11 cellular contexts compared by ENCODE assay signal in the genomic region with DNA sequence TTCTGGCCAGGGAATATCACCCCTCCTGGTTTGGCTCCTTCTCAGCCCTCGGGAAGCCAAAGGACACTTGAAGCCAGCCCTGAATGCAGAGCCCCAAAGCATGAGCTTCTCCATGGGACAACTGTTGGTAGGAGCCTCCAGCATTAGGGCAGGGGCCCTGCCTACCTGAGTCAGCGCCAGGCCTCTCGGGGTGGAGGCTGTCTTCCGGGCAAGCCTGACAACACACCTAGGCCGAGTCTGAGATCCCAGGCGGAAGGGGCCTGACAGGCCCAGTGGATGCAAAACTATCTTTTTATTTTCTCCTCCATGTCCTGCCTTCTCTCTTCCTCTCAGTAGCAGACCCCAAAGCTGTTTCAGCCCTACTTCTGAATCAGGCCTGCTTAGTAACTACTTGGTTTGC. TPM values are rescaled to one million over a fixed set of nuclear protein-coding genes. Genes with fewer than 3 reads are reported as not detected.
DNase-seq lines count a peak whose midpoint lies in the region; ATAC-seq and TF ChIP-seq lines count a peak whose summit lies in the region.
"Had no signal": no experiment of that assay in that cellular context is flagged by ENCODE, and none has a peak within 500 bp of the region (broad histone marks: within the 10 kb centered on the region; RNA-seq: fewer than 3 reads in every experiment).

No MANE protein-coding gene starts in this region.

- POLR2A ChIA-PET in CD4-positive, alpha-beta T cell (lab: Charles Lee): interaction anchor here (0.9 to 3.0 kb wide), 5 partner anchors 16 to 51 kb away, joined by 3 to 21 read pairs (median 5); partner anchors contain the start of genes MARK2 and RCOR2
- POLR2A ChIA-PET in RWPE1 (lab: Yijun Ruan, JAX; ENCODE audit: low non-redundant PET): no interaction called here

- peaks cover 88% of the 10 kb centered on the region for H4K20me1 ChIP-seq in neural progenitor cell (ENCODE audit: low read depth)

- no peak overlapping the region for H2AFZ ChIP-seq in neural progenitor cell (replicated peaks)

- H3K79me2 ChIP-seq in neural progenitor cell (ENCODE audit: low read depth): peaks cover 98% of the 10 kb centered on the region

- 95% methylated on average over 6 of the region's 6 CpGs for WGBS in esophagus muscularis mucosa

- no peak for ATAC-seq in CD4-positive, alpha-beta T cell (ENCODE audit: poor library complexity)
- ATAC-seq in gastrocnemius medialis: no peak

- peak overlapping the region; percentile 96 for H3K4me3 Mint-ChIP-seq in CD4-positive, alpha-beta T cell
- no peak overlapping the region for H3K4me3 Mint-ChIP-seq in neural progenitor cell

- in situ Hi-C loops in gastrocnemius medialis (cut with MboI; ENCODE audit: low sequenced_read_pairs in 4 of 4): no loop called here

- no peaks in the 10 kb centered on the region for H3K9me3 Mint-ChIP-seq in CD4-positive, alpha-beta T cell
- H3K9me3 Mint-ChIP-seq in neural progenitor cell: no peaks in the 10 kb centered on the region

- H3K9me3 ChIP-seq in CD4-positive, alpha-beta T cell (ENCODE audit: control insufficient read depth, low read length): no peaks in the 10 kb centered on the region
- no peaks in the 10 kb centered on the region for H3K9me3 ChIP-seq in neural progenitor cell (ENCODE audit: low read depth)
- H3K9me3 ChIP-seq in esophagus muscularis mucosa: no peaks in the 10 kb centered on the region
- no peaks in the 10 kb centered on the region for H3K9me3 ChIP-seq in gastrocnemius medialis

- peaks cover 3% of the 10 kb centered on the region for H3F3A ChIP-seq in neural progenitor cell (ENCODE audit: low read depth)

- H3K27ac Mint-ChIP-seq in CD4-positive, alpha-beta T cell: peak overlapping the region; percentile 78
- peak overlapping the region; percentile 88 for H3K27ac Mint-ChIP-seq in neural progenitor cell

- peaks cover 37% of the 10 kb centered on the region for H3K36me3 Mint-ChIP-seq in CD4-positive, alpha-beta T cell (ENCODE audit: low read depth)
- H3K36me3 Mint-ChIP-seq in neural progenitor cell: peaks cover 13% of the 10 kb centered on the region

- CTCF ChIA-PET in CD4-positive, alpha-beta T cell (lab: Charles Lee): interaction anchor here (1.7 kb wide), 1 partner anchor 56 kb away, joined by 4 read pairs; no protein-coding TSS in a partner anchor
- CTCF ChIA-PET in RWPE1 (lab: Yijun Ruan, JAX): interaction anchor here (0.5 to 1.1 kb wide), 4 partner anchors 9 to 40 kb away, joined by 3 to 4 read pairs (median 3); no protein-coding TSS in a partner anchor

- TF ChIP-seq EP300 in esophagus muscularis mucosa (IDR thresholded peaks at IDR 0.05): no peak

- no peak for DNase-seq in CD4-positive, alpha-beta T cell
- DNase-seq in RWPE1 (ENCODE audit: low spot score): peak; percentile 79
- peak; percentile 89 for DNase-seq in epithelial cell of esophagus (ENCODE audit: low read depth)
- no peak for DNase-seq in neural progenitor cell (ENCODE audit: low spot score)
- no peak for DNase-seq in esophagus muscularis mucosa (ENCODE audit: extremely low spot score)
- no peak for DNase-seq in AG08395 (ENCODE audit: low spot score)
- DNase-seq in gastrocnemius medialis: no peak
- DNase-seq in HK-2 (ENCODE audit: unreplicated experiment): no peak
- DNase-seq: activated CD4-positive, CD25-positive, alpha-beta regulatory T cell; DMS 273 treated with DMSO at 0.1 percent for 48 hours; KBM-7 had no signal

- H3K36me3 ChIP-seq in neural progenitor cell (no peaks in the 10 kb centered on the region), esophagus muscularis mucosa (peaks cover 0 to 9% (median 0%) of the 10 kb centered on the region in 4 donors), gastrocnemius medialis (no peaks in the 10 kb centered on the region)

- H3K4me1 Mint-ChIP-seq in CD4-positive, alpha-beta T cell (ENCODE audit: low read depth): peaks cover 77% of the 10 kb centered on the region
- peaks cover 24% of the 10 kb centered on the region for H3K4me1 Mint-ChIP-seq in neural progenitor cell

- no peak for TF ChIP-seq CTCF in CD4-positive, alpha-beta T cell (IDR thresholded peaks at IDR 0.05)
- TF ChIP-seq CTCF in RWPE1 (conservative IDR thresholded peaks at IDR 0.05; ENCODE audit: low read depth) (no peak), epithelial cell of esophagus (IDR thresholded peaks at IDR 0.05; ENCODE audit: insufficient read depth, low read depth, low read length, missing control alignments) (no peak), neural progenitor cell (IDR thresholded peaks at IDR 0.05) (no peak), esophagus muscularis mucosa (IDR thresholded peaks at IDR 0.05) (no peak), gastrocnemius medialis (IDR thresholded peaks at IDR 0.05 in 4 of 5, conservative IDR thresholded peaks at IDR 0.05 in 1 of 5) (no peak)

- intact Hi-C loops in CD4-positive, alpha-beta T cell (cut with DNase I, micrococcal nuclease): loop anchor here in 1 of 2 experiments (2.0 kb wide), 1 partner anchor 49 kb away; no protein-coding TSS in a partner anchor
- intact Hi-C loops in esophagus muscularis mucosa (cut with DNase I): no loop called here
- intact Hi-C loops in gastrocnemius medialis (cut with DNase I; ENCODE audit: low total_unique reads): no loop called here

- peaks cover 12% of the 10 kb centered on the region for H3K4me1 ChIP-seq in neural progenitor cell
- H3K4me1 ChIP-seq in esophagus muscularis mucosa: peaks cover 32 to 70% (median 45%) of the 10 kb centered on the region in 4 donors
- H3K4me1 ChIP-seq in gastrocnemius medialis: peaks cover 20 to 24% of the 10 kb centered on the region in 2 donors

- TF ChIP-seq POLR2A in esophagus muscularis mucosa (IDR thresholded peaks at IDR 0.05; ENCODE audit: low read depth): no peak
- no peak for TF ChIP-seq POLR2A in gastrocnemius medialis (IDR thresholded peaks at IDR 0.05)

- H3K9ac ChIP-seq in neural progenitor cell: no peak overlapping the region

- no peaks in the 10 kb centered on the region for H3K27me3 Mint-ChIP-seq in CD4-positive, alpha-beta T cell
- no peaks in the 10 kb centered on the region for H3K27me3 Mint-ChIP-seq in neural progenitor cell (ENCODE audit: insufficient read depth, low read depth)

- H3K27ac ChIP-seq in CD4-positive, alpha-beta T cell (ENCODE audit: low read depth, low read length): no peak overlapping the region
- H3K27ac ChIP-seq in RWPE1 (peak overlapping the region; percentile 93), neural progenitor cell (no peak overlapping the region), esophagus muscularis mucosa (replicated peaks in 1 of 4) (peak overlapping the region in 2 of 4 donors; percentile 51 to 71), gastrocnemius medialis (peak overlapping the region in 1 of 4 donors; percentile 56)

- no peak overlapping the region for H3K4me2 ChIP-seq in neural progenitor cell

- H3K4me3 ChIP-seq in epithelial cell of esophagus (ENCODE audit: low read length) (peak overlapping the region; percentile 38), neural progenitor cell (no peak overlapping the region), esophagus muscularis mucosa (no peak overlapping the region), gastrocnemius medialis (no peak overlapping the region)

- H3K27me3 ChIP-seq in CD4-positive, alpha-beta T cell (ENCODE audit: control insufficient read depth, insufficient read depth, low read length): no peaks in the 10 kb centered on the region
- H3K27me3 ChIP-seq in neural progenitor cell (no peaks in the 10 kb centered on the region), esophagus muscularis mucosa (no peaks in the 10 kb centered on the region), gastrocnemius medialis (no peaks in the 10 kb centered on the region)

RNA-seq across cellular contexts. Expression of gene RCOR2, which starts 27.6 kb away (rescaled TPM):
- not detected for total RNA-seq in CD4-positive, alpha-beta T cell
- total RNA-seq in neural progenitor cell (ENCODE audit: low replicate concordance) (70.6 and 139 TPM in 2 replicates), esophagus muscularis mucosa (under 1 TPM in 3 of 4 donors, not detected in 1; 0.40 to 0.45 (median 0.42) TPM), gastrocnemius medialis (1 to 10 TPM in 1 of 4 donors, under 1 TPM in 3; 0.25 to 1.5 (median 0.45) TPM)

RNA-seq across cellular contexts. Expression of gene NAA40, which starts 49.5 kb away (rescaled TPM):
- total RNA-seq in CD4-positive, alpha-beta T cell: 10 to 100 TPM; 11.8 to 14.0 TPM
- total RNA-seq in neural progenitor cell (ENCODE audit: low replicate concordance): 38.7 and 40.4 TPM in 2 replicates
- 1 to 10 TPM; 3.8 to 8.8 (median 8.0) TPM for total RNA-seq in esophagus muscularis mucosa
- 10 to 100 TPM in 1 of 4 donors, 1 to 10 TPM in 3; 4.9 to 11.4 (median 6.5) TPM for total RNA-seq in gastrocnemius medialis

RNA-seq across cellular contexts. Expression of gene MARK2, which starts 50.4 kb away (rescaled TPM):
- total RNA-seq in CD4-positive, alpha-beta T cell: 10 to 100 TPM; 18.4 to 21.0 TPM
- total RNA-seq in neural progenitor cell (ENCODE audit: low replicate concordance): 23.0 and 25.4 TPM in 2 replicates
- total RNA-seq in esophagus muscularis mucosa: 10 to 100 TPM; 21.5 to 38.1 (median 30.6) TPM
- total RNA-seq in gastrocnemius medialis: 10 to 100 TPM; 17.8 to 37.2 (median 30.3) TPM

Comparison
In these comparisons a context has a peak if more than half of its experiments do, and no peak if none do; other contexts are left out.
1. DNase-seq: peak in RWPE1 (single experiment) and epithelial cell of esophagus (single experiment); none in CD4-positive, alpha-beta T cell (0 of 10), neural progenitor cell (single experiment), esophagus muscularis mucosa (single experiment), AG08395 (single experiment), gastrocnemius medialis (0 of 2) and HK-2 (single experiment).
2. RNA of gene RCOR2, which starts 27.6 kb away (total RNA-seq): 70.6 to 139 TPM in neural progenitor cell; 0.25 to 1.5 TPM in gastrocnemius medialis, 0.40 to 0.45 TPM in esophagus muscularis mucosa and not detected in CD4-positive, alpha-beta T cell; every median in the first group is over 10 times any median in the second.